Comparison of ENCODE assay signal across 22 cellular contexts in genomic region chr6:38107073-38107472, GRCh38.
"Had no signal": no experiment of that assay in that cellular context is flagged by ENCODE, and none has a peak within 500 bp of the region (broad histone marks: within the 10 kb centered on the region; RNA-seq: fewer than 3 reads in every experiment).

No MANE protein-coding gene starts in this region.

- H3K36me3 ChIP-seq: gastroesophageal sphincter, suprapubic skin had no signal

- DNase-seq: activated B cell treated with CpG ODN at 0.5 μM for 24 hours; activated CD4-positive, alpha-beta T cell treated with anti-CD3 and anti-CD28 coated beads for 4 hours; activated CD4-positive, alpha-beta T cell treated with anti-CD3 and anti-CD28 coated beads, Interleukin-2, amount 50 U/mL, for 48 hours; activated gamma-delta T cell; cortex of kidney; endodermal cell; head of caudate nucleus; small intestine; stimulated activated CD4-positive, alpha-beta T cell treated with anti-CD3 and anti-CD28 coated beads, Interleukin-15, amount 100 ng/mL, for 24 hours; stomach; T1000 had no signal

- H3K36me3 Mint-ChIP-seq: natural killer cell treated with Interleukin-12 subunit alpha and Interleukin-12 subunit beta and Interleukin-15 and Interleukin-18, amount 100 ng/mL, for 72 hours had no signal

- H3K27me3 ChIP-seq: gastroesophageal sphincter, neutrophil, stomach, suprapubic skin, tibial nerve had no signal

- H3K4me1 Mint-ChIP-seq: activated B cell treated with CpG ODN at 0.5 μM for 24 hours had no signal

- H3K27ac ChIP-seq: gastroesophageal sphincter, neutrophil, stomach, suprapubic skin, tibial nerve had no signal

- H3K4me3 Mint-ChIP-seq: activated B cell treated with CpG ODN at 0.5 μM for 24 hours; activated T-helper 1 cell treated with anti-CD3 and anti-CD28 coated beads, Interleukin-12 subunit alpha, Interleukin-12 subunit beta, Interleukin-2, Interleukin-4 antibody, amounts not matched to agents 30 ng/mL and 10 ng/mL and 1 ng/mL, durations not matched to agents 14 hours and 24 hours and 36 hours; central memory CD8-positive, alpha-beta T cell; endodermal cell; natural killer cell treated with Interleukin-12 subunit alpha and Interleukin-12 subunit beta and Interleukin-15 and Interleukin-18, amount 100 ng/mL, for 72 hours; stimulated activated memory B cell treated with anti-CD40 and anti-IgM and Interleukin-4, amounts not matched to agents 10 μg/mL and 1 μg/mL and 100 μg/mL, for 72 hours; T-helper 1 cell treated with Interleukin-12 subunit alpha and Interleukin-12 subunit beta and Interleukin-4 antibody, amounts not matched to agents 30 μg/mL and 1 μg/mL, for 36 hours had no signal

- H3K9me3 Mint-ChIP-seq: activated B cell treated with CpG ODN at 0.5 μM for 24 hours; activated T-helper 1 cell treated with anti-CD3 and anti-CD28 coated beads, Interleukin-12 subunit alpha, Interleukin-12 subunit beta, Interleukin-2, Interleukin-4 antibody, amounts not matched to agents 30 ng/mL and 10 ng/mL and 1 ng/mL, durations not matched to agents 14 hours and 24 hours and 36 hours; central memory CD8-positive, alpha-beta T cell; endodermal cell; natural killer cell treated with Interleukin-12 subunit alpha and Interleukin-12 subunit beta and Interleukin-15 and Interleukin-18, amount 100 ng/mL, for 72 hours; stimulated activated memory B cell treated with anti-CD40 and anti-IgM and Interleukin-4, amounts not matched to agents 10 μg/mL and 1 μg/mL and 100 μg/mL, for 72 hours; T-helper 1 cell treated with Interleukin-12 subunit alpha and Interleukin-12 subunit beta and Interleukin-4 antibody, amounts not matched to agents 30 μg/mL and 1 μg/mL, for 36 hours had no signal

- H3K27me3 Mint-ChIP-seq: activated B cell treated with CpG ODN at 0.5 μM for 24 hours; central memory CD8-positive, alpha-beta T cell; natural killer cell treated with Interleukin-12 subunit alpha and Interleukin-12 subunit beta and Interleukin-15 and Interleukin-18, amount 100 ng/mL, for 72 hours; stimulated activated memory B cell treated with anti-CD40 and anti-IgM and Interleukin-4, amounts not matched to agents 10 μg/mL and 1 μg/mL and 100 μg/mL, for 72 hours had no signal

- ATAC-seq: activated naive CD4-positive, alpha-beta T cell treated with anti-CD3 and anti-CD28 coated beads, Interleukin-2, amount 50 U/mL, for 72 hours; gastroesophageal sphincter; natural killer cell treated with Interleukin-12 subunit alpha and Interleukin-12 subunit beta and Interleukin-15 and Interleukin-18, amount 100 ng/mL, for 72 hours; sciatic nerve; stimulated activated memory B cell treated with anti-CD40 and anti-IgM and Interleukin-4, amounts not matched to agents 10 μg/mL and 1 μg/mL and 100 μg/mL, for 72 hours had no signal

- H3K27ac Mint-ChIP-seq: activated B cell treated with CpG ODN at 0.5 μM for 24 hours; activated naive CD4-positive, alpha-beta T cell treated with anti-CD3 and anti-CD28 coated beads, Interleukin-2, amount 50 U/mL, for 72 hours; activated T-helper 1 cell treated with anti-CD3 and anti-CD28 coated beads, Interleukin-12 subunit alpha, Interleukin-12 subunit beta, Interleukin-2, Interleukin-4 antibody, amounts not matched to agents 30 ng/mL and 10 ng/mL and 1 ng/mL, durations not matched to agents 14 hours and 24 hours and 36 hours; endodermal cell; stimulated activated memory B cell treated with anti-CD40 and anti-IgM and Interleukin-4, amounts not matched to agents 10 μg/mL and 1 μg/mL and 100 μg/mL, for 72 hours; T-helper 1 cell treated with Interleukin-12 subunit alpha and Interleukin-12 subunit beta and Interleukin-4 antibody, amounts not matched to agents 30 μg/mL and 1 μg/mL, for 36 hours had no signal

- H3K9me3 ChIP-seq: gastroesophageal sphincter, neutrophil, stomach, suprapubic skin, tibial nerve had no signal

- H3K4me3 ChIP-seq: gastroesophageal sphincter, stomach, suprapubic skin, tibial nerve had no signal
